In the genomic region with DNA sequence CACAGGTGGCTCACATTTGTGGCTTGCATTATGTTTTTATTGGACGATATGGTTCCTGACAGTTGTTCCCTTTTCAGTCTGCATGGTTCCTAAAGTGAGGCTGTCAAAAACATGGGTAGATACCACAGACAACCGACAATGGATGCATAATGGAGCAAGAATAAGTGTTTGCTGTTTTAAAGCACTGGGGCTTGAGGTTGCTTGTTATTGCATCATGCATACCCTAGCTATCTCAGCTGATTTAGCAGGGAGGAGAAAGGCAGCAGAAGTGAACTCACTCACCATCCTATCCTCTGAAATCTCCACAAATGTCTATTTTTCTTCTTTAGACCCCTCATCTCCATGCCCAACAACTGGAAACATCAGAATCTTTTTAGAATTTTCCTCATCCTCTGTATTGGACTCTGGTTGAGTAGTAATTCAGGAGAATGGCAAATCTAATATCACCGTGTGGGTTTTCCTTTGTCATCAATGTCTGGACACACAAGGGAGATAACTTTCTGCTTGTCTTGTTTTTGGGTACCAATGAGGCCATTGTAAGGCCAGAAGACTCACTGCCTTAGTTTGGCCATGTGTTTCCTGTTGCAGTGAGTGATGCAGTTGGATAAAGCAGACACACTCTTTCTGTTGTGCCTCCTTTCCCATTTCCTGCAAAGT, we compare ENCODE assay signal across 1 cellular context.
TF ChIP-seq lines count a peak whose summit lies in the region.

No MANE protein-coding gene starts in this region.

TF ChIP-seq in K562, 482 proteins besides CTCF, POLR2A, EP300 and RAD21 (continued from another document and continues in another):
- TF ChIP-seq, protein P1, sequence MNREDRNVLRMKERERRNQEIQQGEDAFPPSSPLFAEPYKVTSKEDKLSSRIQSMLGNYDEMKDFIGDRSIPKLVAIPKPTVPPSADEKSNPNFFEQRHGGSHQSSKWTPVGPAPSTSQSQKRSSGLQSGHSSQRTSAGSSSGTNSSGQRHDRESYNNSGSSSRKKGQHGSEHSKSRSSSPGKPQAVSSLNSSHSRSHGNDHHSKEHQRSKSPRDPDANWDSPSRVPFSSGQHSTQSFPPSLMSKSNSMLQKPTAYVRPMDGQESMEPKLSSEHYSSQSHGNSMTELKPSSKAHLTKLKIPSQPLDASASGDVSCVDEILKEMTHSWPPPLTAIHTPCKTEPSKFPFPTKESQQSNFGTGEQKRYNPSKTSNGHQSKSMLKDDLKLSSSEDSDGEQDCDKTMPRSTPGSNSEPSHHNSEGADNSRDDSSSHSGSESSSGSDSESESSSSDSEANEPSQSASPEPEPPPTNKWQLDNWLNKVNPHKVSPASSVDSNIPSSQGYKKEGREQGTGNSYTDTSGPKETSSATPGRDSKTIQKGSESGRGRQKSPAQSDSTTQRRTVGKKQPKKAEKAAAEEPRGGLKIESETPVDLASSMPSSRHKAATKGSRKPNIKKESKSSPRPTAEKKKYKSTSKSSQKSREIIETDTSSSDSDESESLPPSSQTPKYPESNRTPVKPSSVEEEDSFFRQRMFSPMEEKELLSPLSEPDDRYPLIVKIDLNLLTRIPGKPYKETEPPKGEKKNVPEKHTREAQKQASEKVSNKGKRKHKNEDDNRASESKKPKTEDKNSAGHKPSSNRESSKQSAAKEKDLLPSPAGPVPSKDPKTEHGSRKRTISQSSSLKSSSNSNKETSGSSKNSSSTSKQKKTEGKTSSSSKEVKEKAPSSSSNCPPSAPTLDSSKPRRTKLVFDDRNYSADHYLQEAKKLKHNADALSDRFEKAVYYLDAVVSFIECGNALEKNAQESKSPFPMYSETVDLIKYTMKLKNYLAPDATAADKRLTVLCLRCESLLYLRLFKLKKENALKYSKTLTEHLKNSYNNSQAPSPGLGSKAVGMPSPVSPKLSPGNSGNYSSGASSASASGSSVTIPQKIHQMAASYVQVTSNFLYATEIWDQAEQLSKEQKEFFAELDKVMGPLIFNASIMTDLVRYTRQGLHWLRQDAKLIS (CRISPR knock-in tag; IDR thresholded peaks at IDR 0.05): no peak
- TF ChIP-seq NEUROD1 (IDR thresholded peaks at IDR 0.05; ENCODE audit: borderline replicate concordance, low read depth, low read length, partially characterized antibody) (peak; percentile 30), DIDO1 (tag; IDR thresholded peaks at IDR 0.05; ENCODE audit: low read depth) (0 out of 2 replicates have a peak, but pooled peaks have one; percentile 49), FOSL1 (tag; conservative IDR thresholded peaks at IDR 0.05) (peak; percentile 58; the same call in 1 of the 2 replicates), ZNF23 (CRISPR knock-in tag; IDR thresholded peaks at IDR 0.05) (0 out of 2 replicates have a peak, but pooled peaks have one; percentile 34), ZNF766 (CRISPR knock-in tag; conservative IDR thresholded peaks at IDR 0.05) (peak; percentile 90), HIVEP1 (CRISPR knock-in tag; IDR thresholded peaks at IDR 0.05) (0 out of 2 replicates have a peak, but pooled peaks have one; percentile 73), SMAD4 (CRISPR knock-in tag; conservative IDR thresholded peaks at IDR 0.05) (peak; percentile 90), DPF2 (IDR thresholded peaks at IDR 0.05) (peak; percentile 80; the same call in 1 of the 2 replicates), ZNF584 (CRISPR knock-in tag; IDR thresholded peaks at IDR 0.05; ENCODE audit: low read depth) (peak; percentile 81), SP2 (IDR thresholded peaks at IDR 0.05; ENCODE audit: extremely low read depth, low read depth, low read length, poor library complexity, severe bottlenecking) (no peak), ILK (tag; IDR thresholded peaks at IDR 0.05; ENCODE audit: borderline replicate concordance, low read depth) (peak; percentile 56; the same call in 1 of the 2 replicates), EZH2 (IDR thresholded peaks at IDR 0.05; ENCODE audit: borderline replicate concordance, low read depth, low read length) (no peak), NR2C1 (IDR thresholded peaks at IDR 0.05) (no peak), NR2C1 (tag; IDR thresholded peaks at IDR 0.05) (peak; percentile 41), NFXL1 (CRISPR knock-in tag; IDR thresholded peaks at IDR 0.05) (no peak), LEF1 (IDR thresholded peaks at IDR 0.05) (peak; percentile 43; the same call in 1 of the 2 replicates), ZNF780A (CRISPR knock-in tag; IDR thresholded peaks at IDR 0.05) (no peak), FOS (IDR thresholded peaks at IDR 0.05; ENCODE audit: extremely low read depth, insufficient read length) (no peak), TAF7 (tag; IDR thresholded peaks at IDR 0.05) (no peak), ZNF408 (CRISPR knock-in tag; IDR thresholded peaks at IDR 0.05; ENCODE audit: low read depth) (no peak), HOXB6 (CRISPR knock-in tag; IDR thresholded peaks at IDR 0.05; ENCODE audit: borderline replicate concordance) (no peak), TBL1XR1 (IDR thresholded peaks at IDR 0.05; ENCODE audit: low read length in 2 of 2) (no peak), ZNF79 (CRISPR knock-in tag; IDR thresholded peaks at IDR 0.05; ENCODE audit: low read depth) (peak; percentile 74), KLF1 (tag; IDR thresholded peaks at IDR 0.05) (no peak), ZNF175 (CRISPR knock-in tag; IDR thresholded peaks at IDR 0.05; ENCODE audit: low read depth) (peak; percentile 95), JUND (IDR thresholded peaks at IDR 0.05; ENCODE audit: borderline replicate concordance, low read depth, low read length) (peak; percentile 97), JUND (tag; IDR thresholded peaks at IDR 0.05; ENCODE audit: borderline replicate concordance, low read depth, low read length) (peak; percentile 93), RBM34 (IDR thresholded peaks at IDR 0.05; ENCODE audit: borderline replicate concordance, insufficient read depth, low read length) (no peak), ESRRA (IDR thresholded peaks at IDR 0.05; ENCODE audit: borderline replicate concordance, low read depth) (peak; percentile 61; the same call in 1 of the 2 replicates), GABPB1 (CRISPR knock-in tag; IDR thresholded peaks at IDR 0.05) (peak; percentile 2; the same call in 1 of the 2 replicates)
- TF ChIP-seq, protein P2, sequence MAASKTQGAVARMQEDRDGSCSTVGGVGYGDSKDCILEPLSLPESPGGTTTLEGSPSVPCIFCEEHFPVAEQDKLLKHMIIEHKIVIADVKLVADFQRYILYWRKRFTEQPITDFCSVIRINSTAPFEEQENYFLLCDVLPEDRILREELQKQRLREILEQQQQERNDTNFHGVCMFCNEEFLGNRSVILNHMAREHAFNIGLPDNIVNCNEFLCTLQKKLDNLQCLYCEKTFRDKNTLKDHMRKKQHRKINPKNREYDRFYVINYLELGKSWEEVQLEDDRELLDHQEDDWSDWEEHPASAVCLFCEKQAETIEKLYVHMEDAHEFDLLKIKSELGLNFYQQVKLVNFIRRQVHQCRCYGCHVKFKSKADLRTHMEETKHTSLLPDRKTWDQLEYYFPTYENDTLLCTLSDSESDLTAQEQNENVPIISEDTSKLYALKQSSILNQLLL (CRISPR knock-in tag; IDR thresholded peaks at IDR 0.05; ENCODE audit: borderline replicate concordance): no peak
- TF ChIP-seq, protein P3, sequence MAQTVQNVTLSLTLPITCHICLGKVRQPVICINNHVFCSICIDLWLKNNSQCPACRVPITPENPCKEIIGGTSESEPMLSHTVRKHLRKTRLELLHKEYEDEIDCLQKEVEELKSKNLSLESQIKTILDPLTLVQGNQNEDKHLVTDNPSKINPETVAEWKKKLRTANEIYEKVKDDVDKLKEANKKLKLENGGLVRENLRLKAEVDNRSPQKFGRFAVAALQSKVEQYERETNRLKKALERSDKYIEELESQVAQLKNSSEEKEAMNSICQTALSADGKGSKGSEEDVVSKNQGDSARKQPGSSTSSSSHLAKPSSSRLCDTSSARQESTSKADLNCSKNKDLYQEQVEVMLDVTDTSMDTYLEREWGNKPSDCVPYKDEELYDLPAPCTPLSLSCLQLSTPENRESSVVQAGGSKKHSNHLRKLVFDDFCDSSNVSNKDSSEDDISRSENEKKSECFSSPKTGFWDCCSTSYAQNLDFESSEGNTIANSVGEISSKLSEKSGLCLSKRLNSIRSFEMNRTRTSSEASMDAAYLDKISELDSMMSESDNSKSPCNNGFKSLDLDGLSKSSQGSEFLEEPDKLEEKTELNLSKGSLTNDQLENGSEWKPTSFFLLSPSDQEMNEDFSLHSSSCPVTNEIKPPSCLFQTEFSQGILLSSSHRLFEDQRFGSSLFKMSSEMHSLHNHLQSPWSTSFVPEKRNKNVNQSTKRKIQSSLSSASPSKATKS (CRISPR knock-in tag; IDR thresholded peaks at IDR 0.05): no peak
- TF ChIP-seq, protein P4, sequence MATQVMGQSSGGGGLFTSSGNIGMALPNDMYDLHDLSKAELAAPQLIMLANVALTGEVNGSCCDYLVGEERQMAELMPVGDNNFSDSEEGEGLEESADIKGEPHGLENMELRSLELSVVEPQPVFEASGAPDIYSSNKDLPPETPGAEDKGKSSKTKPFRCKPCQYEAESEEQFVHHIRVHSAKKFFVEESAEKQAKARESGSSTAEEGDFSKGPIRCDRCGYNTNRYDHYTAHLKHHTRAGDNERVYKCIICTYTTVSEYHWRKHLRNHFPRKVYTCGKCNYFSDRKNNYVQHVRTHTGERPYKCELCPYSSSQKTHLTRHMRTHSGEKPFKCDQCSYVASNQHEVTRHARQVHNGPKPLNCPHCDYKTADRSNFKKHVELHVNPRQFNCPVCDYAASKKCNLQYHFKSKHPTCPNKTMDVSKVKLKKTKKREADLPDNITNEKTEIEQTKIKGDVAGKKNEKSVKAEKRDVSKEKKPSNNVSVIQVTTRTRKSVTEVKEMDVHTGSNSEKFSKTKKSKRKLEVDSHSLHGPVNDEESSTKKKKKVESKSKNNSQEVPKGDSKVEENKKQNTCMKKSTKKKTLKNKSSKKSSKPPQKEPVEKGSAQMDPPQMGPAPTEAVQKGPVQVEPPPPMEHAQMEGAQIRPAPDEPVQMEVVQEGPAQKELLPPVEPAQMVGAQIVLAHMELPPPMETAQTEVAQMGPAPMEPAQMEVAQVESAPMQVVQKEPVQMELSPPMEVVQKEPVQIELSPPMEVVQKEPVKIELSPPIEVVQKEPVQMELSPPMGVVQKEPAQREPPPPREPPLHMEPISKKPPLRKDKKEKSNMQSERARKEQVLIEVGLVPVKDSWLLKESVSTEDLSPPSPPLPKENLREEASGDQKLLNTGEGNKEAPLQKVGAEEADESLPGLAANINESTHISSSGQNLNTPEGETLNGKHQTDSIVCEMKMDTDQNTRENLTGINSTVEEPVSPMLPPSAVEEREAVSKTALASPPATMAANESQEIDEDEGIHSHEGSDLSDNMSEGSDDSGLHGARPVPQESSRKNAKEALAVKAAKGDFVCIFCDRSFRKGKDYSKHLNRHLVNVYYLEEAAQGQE (CRISPR knock-in tag; IDR thresholded peaks at IDR 0.05; ENCODE audit: low read depth): peak; percentile 22; the same call in 1 of the 2 replicates
- TF ChIP-seq, protein P5, sequence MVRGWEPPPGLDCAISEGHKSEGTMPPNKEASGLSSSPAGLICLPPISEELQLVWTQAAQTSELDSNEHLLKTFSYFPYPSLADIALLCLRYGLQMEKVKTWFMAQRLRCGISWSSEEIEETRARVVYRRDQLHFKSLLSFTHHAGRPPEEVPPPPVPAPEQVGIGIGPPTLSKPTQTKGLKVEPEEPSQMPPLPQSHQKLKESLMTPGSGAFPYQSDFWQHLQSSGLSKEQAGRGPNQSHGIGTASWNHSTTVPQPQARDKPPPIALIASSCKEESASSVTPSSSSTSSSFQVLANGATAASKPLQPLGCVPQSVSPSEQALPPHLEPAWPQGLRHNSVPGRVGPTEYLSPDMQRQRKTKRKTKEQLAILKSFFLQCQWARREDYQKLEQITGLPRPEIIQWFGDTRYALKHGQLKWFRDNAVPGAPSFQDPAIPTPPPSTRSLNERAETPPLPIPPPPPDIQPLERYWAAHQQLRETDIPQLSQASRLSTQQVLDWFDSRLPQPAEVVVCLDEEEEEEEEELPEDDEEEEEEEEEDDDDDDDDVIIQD (CRISPR knock-in tag; IDR thresholded peaks at IDR 0.05): 0 out of 2 replicates have a peak, but pooled peaks have one; percentile 71
- TF ChIP-seq, protein P6, sequence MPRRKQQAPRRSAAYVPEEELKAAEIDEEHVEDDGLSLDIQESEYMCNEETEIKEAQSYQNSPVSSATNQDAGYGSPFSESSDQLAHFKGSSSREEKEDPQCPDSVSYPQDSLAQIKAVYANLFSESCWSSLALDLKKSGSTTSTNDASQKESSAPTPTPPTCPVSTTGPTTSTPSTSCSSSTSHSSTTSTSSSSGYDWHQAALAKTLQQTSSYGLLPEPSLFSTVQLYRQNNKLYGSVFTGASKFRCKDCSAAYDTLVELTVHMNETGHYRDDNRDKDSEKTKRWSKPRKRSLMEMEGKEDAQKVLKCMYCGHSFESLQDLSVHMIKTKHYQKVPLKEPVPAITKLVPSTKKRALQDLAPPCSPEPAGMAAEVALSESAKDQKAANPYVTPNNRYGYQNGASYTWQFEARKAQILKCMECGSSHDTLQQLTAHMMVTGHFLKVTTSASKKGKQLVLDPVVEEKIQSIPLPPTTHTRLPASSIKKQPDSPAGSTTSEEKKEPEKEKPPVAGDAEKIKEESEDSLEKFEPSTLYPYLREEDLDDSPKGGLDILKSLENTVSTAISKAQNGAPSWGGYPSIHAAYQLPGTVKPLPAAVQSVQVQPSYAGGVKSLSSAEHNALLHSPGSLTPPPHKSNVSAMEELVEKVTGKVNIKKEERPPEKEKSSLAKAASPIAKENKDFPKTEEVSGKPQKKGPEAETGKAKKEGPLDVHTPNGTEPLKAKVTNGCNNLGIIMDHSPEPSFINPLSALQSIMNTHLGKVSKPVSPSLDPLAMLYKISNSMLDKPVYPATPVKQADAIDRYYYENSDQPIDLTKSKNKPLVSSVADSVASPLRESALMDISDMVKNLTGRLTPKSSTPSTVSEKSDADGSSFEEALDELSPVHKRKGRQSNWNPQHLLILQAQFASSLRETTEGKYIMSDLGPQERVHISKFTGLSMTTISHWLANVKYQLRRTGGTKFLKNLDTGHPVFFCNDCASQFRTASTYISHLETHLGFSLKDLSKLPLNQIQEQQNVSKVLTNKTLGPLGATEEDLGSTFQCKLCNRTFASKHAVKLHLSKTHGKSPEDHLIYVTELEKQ (CRISPR knock-in tag; IDR thresholded peaks at IDR 0.05): peak; percentile 42; the same call in 1 of the 2 replicates
- TF ChIP-seq, protein P7, sequence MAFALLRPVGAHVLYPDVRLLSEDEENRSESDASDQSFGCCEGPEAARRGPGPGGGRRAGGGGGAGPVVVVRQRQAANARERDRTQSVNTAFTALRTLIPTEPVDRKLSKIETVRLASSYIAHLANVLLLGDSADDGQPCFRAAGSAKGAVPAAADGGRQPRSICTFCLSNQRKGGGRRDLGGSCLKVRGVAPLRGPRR (CRISPR knock-in tag; IDR thresholded peaks at IDR 0.05): peak; percentile 85; the same call in 1 of the 2 replicates
